ENCODE assay signal across 16 cellular contexts in genomic region chr5:173848986-173849596, GRCh38.
"Had no signal": no experiment of that assay in that cellular context is flagged by ENCODE, and none has a peak within 500 bp of the region (broad histone marks: within the 10 kb centered on the region; RNA-seq: fewer than 3 reads in every experiment).

No MANE protein-coding gene starts in this region.

- H3K9me3 ChIP-seq: vagina had no signal

- FAIRE-seq: TTC549 had no signal

- DNase-seq: activated B cell treated with CpG ODN at 0.5 μM for 24 hours; activated CD4-positive, alpha-beta T cell treated with anti-CD3 and anti-CD28 coated beads, Interleukin-2, amount 10 ng/mL, durations not matched to agents 24 days and 14 days; activated CD8-positive, alpha-beta memory T cell treated with anti-CD3 and anti-CD28 coated beads, Interleukin-2, amount 50 U/mL, for 48 hours; activated gamma-delta T cell treated with Interleukin-2 at 50 U/mL for 16 hours; amniotic stem cell; effector CD8-positive, alpha-beta T cell; left colon; lower lobe of right lung; nephron progenitor cell; occipital lobe; stimulated activated CD4-positive, alpha-beta T cell treated with anti-CD3 and anti-CD28 coated beads, Interleukin-4, amount 100 ng/mL, for 1 hour; stimulated activated naive CD4-positive, alpha-beta T cell; substantia nigra had no signal

- H3K27ac ChIP-seq: lower lobe of right lung, tibial nerve, vagina had no signal

- H3K4me3 ChIP-seq: lower lobe of right lung, tibial nerve, vagina had no signal

- ATAC-seq: left colon, lower lobe of right lung had no signal

- H3K36me3 ChIP-seq: lower lobe of right lung, tibial nerve, vagina had no signal

- H3K27me3 ChIP-seq: tibial nerve, vagina had no signal

- H3K4me1 ChIP-seq: lower lobe of right lung, tibial nerve, vagina had no signal
